Comparison of ENCODE assay signal across 28 cellular contexts in the genomic region with DNA sequence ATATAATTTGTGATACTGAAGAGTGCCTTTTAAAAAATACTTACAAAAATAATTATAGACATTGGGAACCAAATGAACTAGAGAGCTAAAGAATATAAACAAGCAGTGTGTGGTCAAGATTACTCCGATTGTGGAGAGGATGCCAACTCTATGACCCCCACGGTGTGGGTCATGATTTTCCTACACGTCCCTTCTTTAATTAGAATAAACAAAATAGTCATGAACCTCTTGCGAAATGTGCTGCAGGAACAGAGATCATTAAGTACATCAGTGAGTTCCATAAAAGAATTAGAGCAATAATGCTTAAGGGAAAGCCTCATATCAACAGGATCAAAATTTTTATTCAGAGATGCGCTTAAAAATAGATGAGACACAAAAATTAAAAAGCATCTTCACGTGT.
DNase-seq lines count a peak whose midpoint lies in the region; ATAC-seq and TF ChIP-seq lines count a peak whose summit lies in the region.
"Had no signal": no experiment of that assay in that cellular context is flagged by ENCODE, and none has a peak within 500 bp of the region (broad histone marks: within the 10 kb centered on the region; RNA-seq: fewer than 3 reads in every experiment).

No MANE protein-coding gene starts in this region.

- no peaks in the 10 kb centered on the region for H3K4me1 Mint-ChIP-seq in stimulated activated memory B cell treated with anti-CD40 and anti-IgM and Interleukin-4, amounts not matched to agents 10 μg/mL and 1 μg/mL and 100 μg/mL, for 72 hours
- H3K4me1 Mint-ChIP-seq: activated naive CD8-positive, alpha-beta T cell treated with anti-CD3 and anti-CD28 coated beads for 36 hours; brain had no signal

- peaks cover 3% of the 10 kb centered on the region for H3K9me3 Mint-ChIP-seq in stimulated activated memory B cell treated with anti-CD40 and anti-IgM and Interleukin-4, amounts not matched to agents 10 μg/mL and 1 μg/mL and 100 μg/mL, for 72 hours

- H3K4me1 ChIP-seq in fibroblast of lung (ENCODE audit: control insufficient read depth, extremely low read depth, insufficient read depth, low read length): no peaks in the 10 kb centered on the region
- H3K4me1 ChIP-seq: left ventricle myocardium inferior had no signal

- in situ Hi-C loops in astrocyte of the cerebellum (cut with HindIII; ENCODE audit: low sequenced_read_pairs): no loop called here

- no peak overlapping the region for H3K4me2 ChIP-seq in fibroblast of lung (ENCODE audit: extremely low read depth, insufficient read depth, low read length)

- H2AFZ ChIP-seq in fibroblast of lung (ENCODE audit: low read length): no peak overlapping the region

- H3K36me3 ChIP-seq in fibroblast of lung (ENCODE audit: control insufficient read depth, insufficient read depth, low read length): no peaks in the 10 kb centered on the region
- H3K36me3 ChIP-seq: left ventricle myocardium inferior, ovary had no signal

- H3K4me3 ChIP-seq in astrocyte of the cerebellum (ENCODE audit: low read depth, low read length): no peak overlapping the region
- H3K4me3 ChIP-seq in fibroblast of lung (replicated peaks in 1 of 4; ENCODE audit: control extremely low read depth in 1 of 4, insufficient read depth in 1 of 4, low read depth in 3 of 4, low read length in 4 of 4): no peak overlapping the region
- H3K4me3 ChIP-seq: left ventricle myocardium inferior, ovary had no signal

- H3K27ac Mint-ChIP-seq in stimulated activated memory B cell treated with anti-CD40 and anti-IgM and Interleukin-4, amounts not matched to agents 10 μg/mL and 1 μg/mL and 100 μg/mL, for 72 hours: no peak overlapping the region
- H3K27ac Mint-ChIP-seq: activated naive CD8-positive, alpha-beta T cell treated with anti-CD3 and anti-CD28 coated beads for 36 hours; activated T-helper 2 cell treated with anti-CD3 and anti-CD28 coated beads, Interferon-gamma antibody, Interleukin-2, Interleukin-4, amounts not matched to agents 10 μg/mL and 5 μg/mL and 100 μg/mL, durations not matched to agents 14 hours and 24 hours and 36 hours; brain; CD4-positive, CD25-positive, alpha-beta regulatory T cell; nephron; WTC11 had no signal

- no peaks in the 10 kb centered on the region for H3K9me3 ChIP-seq in fibroblast of lung (ENCODE audit: control insufficient read depth, insufficient read depth, low read depth, low read length)
- H3K9me3 ChIP-seq: ovary had no signal

- H4K20me1 ChIP-seq in fibroblast of lung (ENCODE audit: control insufficient read depth, extremely low read depth, insufficient read depth, low read length): no peaks in the 10 kb centered on the region

- ATAC-seq in sciatic nerve (peak; percentile 79), GM19328 (IDR thresholded peaks at IDR 0.05; ENCODE audit: unreplicated experiment) (no peak), GM19452 (IDR thresholded peaks at IDR 0.05; ENCODE audit: unreplicated experiment) (no peak)
- no peak for ATAC-seq in stimulated activated memory B cell treated with anti-CD40 and anti-IgM and Interleukin-4, amounts not matched to agents 10 μg/mL and 1 μg/mL and 100 μg/mL, for 72 hours
- ATAC-seq: HCT116; right cardiac atrium; stimulated activated naive CD8-positive, alpha-beta T cell treated with anti-CD3 and anti-CD28 coated beads, Interleukin-15, Interleukin-2, amounts not matched to agents 100 U/mL and 50 U/mL, for 24 hours; WTC11 had no signal

- peak; percentile 11 for DNase-seq in H4 (ENCODE audit: low spot score)
- peak; percentile 59 for DNase-seq in astrocyte of the cerebellum (ENCODE audit: low read depth)
- peak; percentile 56 to 96 for DNase-seq in fibroblast of lung (ENCODE audit: low read depth in 2 of 2)
- peak; percentile 57 for DNase-seq in sciatic nerve (ENCODE audit: low spot score)
- DNase-seq in A172 (ENCODE audit: low spot score): no peak
- DNase-seq: activated CD4-positive, alpha-beta T cell treated with anti-CD3 and anti-CD28 coated beads, Interleukin-2, amount 50 U/mL, for 48 hours; activated naive CD8-positive, alpha-beta T cell treated with anti-CD3 and anti-CD28 coated beads for 36 hours; CD4-positive, CD25-positive, alpha-beta regulatory T cell; cortex of kidney; hippocampal formation; left ventricle myocardium inferior; NCI-H1105; NCI-H2029 treated with DMSO at 0.1 percent for 48 hours; NCI-H345; NCI-H82; ovary; right cardiac atrium; stimulated activated naive CD8-positive, alpha-beta T cell treated with anti-CD3 and anti-CD28 coated beads, Interleukin-15, Interleukin-2, amounts not matched to agents 100 U/mL and 50 U/mL, for 24 hours; T-helper 9 cell had no signal

- no peak overlapping the region for H3K9ac ChIP-seq in fibroblast of lung (ENCODE audit: insufficient read depth, low read length)

- H3K36me3 Mint-ChIP-seq in stimulated activated memory B cell treated with anti-CD40 and anti-IgM and Interleukin-4, amounts not matched to agents 10 μg/mL and 1 μg/mL and 100 μg/mL, for 72 hours: no peaks in the 10 kb centered on the region
- H3K36me3 Mint-ChIP-seq: activated naive CD8-positive, alpha-beta T cell treated with anti-CD3 and anti-CD28 coated beads for 36 hours; brain; CD4-positive, CD25-positive, alpha-beta regulatory T cell had no signal

- intact Hi-C loops in sciatic nerve (cut with DNase I): no loop called here

- no peak overlapping the region for H3K27ac ChIP-seq in fibroblast of lung (ENCODE audit: insufficient read depth, low read length)
- H3K27ac ChIP-seq: HL-60, left ventricle myocardium inferior, ovary had no signal

- no peaks in the 10 kb centered on the region for H3K27me3 Mint-ChIP-seq in stimulated activated memory B cell treated with anti-CD40 and anti-IgM and Interleukin-4, amounts not matched to agents 10 μg/mL and 1 μg/mL and 100 μg/mL, for 72 hours
- H3K27me3 Mint-ChIP-seq: activated naive CD8-positive, alpha-beta T cell treated with anti-CD3 and anti-CD28 coated beads for 36 hours; brain; CD4-positive, CD25-positive, alpha-beta regulatory T cell had no signal

- no peaks in the 10 kb centered on the region for H3K27me3 ChIP-seq in fibroblast of lung (ENCODE audit: control insufficient read depth, insufficient read depth, low read length)
- H3K27me3 ChIP-seq: ovary had no signal

- H3K79me2 ChIP-seq in fibroblast of lung (ENCODE audit: control insufficient read depth, insufficient read depth, low read length): no peaks in the 10 kb centered on the region

- TF ChIP-seq CTCF in astrocyte of the cerebellum (IDR thresholded peaks at IDR 0.05; ENCODE audit: low read depth, low read length, missing control alignments) (no peak), fibroblast of lung (conservative IDR thresholded peaks at IDR 0.05 in 1 of 2, IDR thresholded peaks at IDR 0.05 in 1 of 2; ENCODE audit: low read depth in 1 of 2, low read length in 2 of 2) (no peak)

- H3K4me3 Mint-ChIP-seq in stimulated activated memory B cell treated with anti-CD40 and anti-IgM and Interleukin-4, amounts not matched to agents 10 μg/mL and 1 μg/mL and 100 μg/mL, for 72 hours: no peak overlapping the region
- H3K4me3 Mint-ChIP-seq: activated naive CD8-positive, alpha-beta T cell treated with anti-CD3 and anti-CD28 coated beads for 36 hours; brain; CD4-positive, CD25-positive, alpha-beta regulatory T cell; nephron; WTC11 had no signal
